1 cellular context compared by ENCODE assay signal in the genomic region with DNA sequence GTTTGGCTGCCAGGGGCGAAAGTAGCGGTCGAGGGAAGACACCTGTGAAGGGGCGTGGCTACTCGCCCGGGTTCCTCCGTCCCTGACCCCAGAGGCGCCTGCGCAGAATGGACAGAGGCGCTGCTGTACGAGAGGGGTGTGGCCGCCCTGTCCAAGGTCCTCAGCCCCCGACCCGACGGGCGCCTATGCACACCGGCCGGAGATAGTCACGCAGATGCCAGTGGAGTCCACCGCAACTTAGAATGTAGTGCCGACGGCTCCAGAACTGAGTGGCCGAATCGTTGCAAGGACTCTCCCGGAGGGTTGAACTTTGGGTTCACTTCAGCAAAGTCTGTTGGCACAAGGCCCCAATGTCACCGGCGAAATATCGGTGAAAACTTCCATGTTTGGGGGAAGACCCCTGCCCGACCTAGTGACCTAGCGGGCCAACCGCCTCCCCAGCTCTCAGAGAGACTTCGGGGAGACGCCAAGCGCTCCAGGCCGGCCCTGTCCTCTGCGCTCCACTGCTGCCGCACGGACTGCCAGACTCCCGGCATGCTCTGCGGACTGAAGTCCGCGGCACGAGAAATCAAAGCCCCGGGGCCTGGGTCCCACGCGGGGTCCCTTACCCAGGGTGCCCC.
A peak's percentile ranks its signal among the peaks of the same experiment; 100 is the strongest.
TF ChIP-seq lines count a peak whose summit lies in the region.

No MANE protein-coding gene starts in this region.

TF ChIP-seq in HepG2, 621 proteins besides CTCF, POLR2A, EP300 and RAD21 (continued from another document and continues in another):
- TF ChIP-seq, protein P1, sequence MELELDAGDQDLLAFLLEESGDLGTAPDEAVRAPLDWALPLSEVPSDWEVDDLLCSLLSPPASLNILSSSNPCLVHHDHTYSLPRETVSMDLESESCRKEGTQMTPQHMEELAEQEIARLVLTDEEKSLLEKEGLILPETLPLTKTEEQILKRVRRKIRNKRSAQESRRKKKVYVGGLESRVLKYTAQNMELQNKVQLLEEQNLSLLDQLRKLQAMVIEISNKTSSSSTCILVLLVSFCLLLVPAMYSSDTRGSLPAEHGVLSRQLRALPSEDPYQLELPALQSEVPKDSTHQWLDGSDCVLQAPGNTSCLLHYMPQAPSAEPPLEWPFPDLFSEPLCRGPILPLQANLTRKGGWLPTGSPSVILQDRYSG (CRISPR knock-in tag; IDR thresholded peaks at IDR 0.05): 0 out of 2 replicates have a peak, but pooled peaks have one; percentile 9
- TF ChIP-seq HOXD1 (CRISPR knock-in tag; IDR thresholded peaks at IDR 0.05) (peak; percentile 79), ZNF724P (CRISPR knock-in tag; IDR thresholded peaks at IDR 0.05; ENCODE audit: borderline replicate concordance) (peak; percentile 96; the same call in 1 of the 2 replicates), ZBTB2 (CRISPR knock-in tag; IDR thresholded peaks at IDR 0.05; ENCODE audit: low read depth) (peak; percentile 83), TAF15 (IDR thresholded peaks at IDR 0.05; ENCODE audit: low read depth, low read length, poor library complexity, severe bottlenecking) (peak; percentile 21), ZNF296 (CRISPR knock-in tag; conservative IDR thresholded peaks at IDR 0.05) (no peak), ZHX2 (IDR thresholded peaks at IDR 0.05; ENCODE audit: low read depth) (peak; percentile 37; the same call in 1 of the 2 replicates), ZHX2 (CRISPR knock-in tag; IDR thresholded peaks at IDR 0.05; ENCODE audit: borderline replicate concordance) (no peak; the same call in 1 of the 2 replicates), ZMAT5 (CRISPR knock-in tag; IDR thresholded peaks at IDR 0.05; ENCODE audit: borderline replicate concordance, low read depth) (no peak), SALL1 (CRISPR knock-in tag; IDR thresholded peaks at IDR 0.05) (peak; percentile 96), ZBTB43 (CRISPR knock-in tag; conservative IDR thresholded peaks at IDR 0.05) (peak; percentile 91), ZNF556 (CRISPR knock-in tag; IDR thresholded peaks at IDR 0.05; ENCODE audit: borderline replicate concordance) (peak; percentile 97), ZNF615 (CRISPR knock-in tag; IDR thresholded peaks at IDR 0.05; ENCODE audit: borderline replicate concordance) (peak; percentile 74; the same call in 1 of the 2 replicates), ZFX (CRISPR knock-in tag; IDR thresholded peaks at IDR 0.05; ENCODE audit: low read depth) (peak; percentile 99), PTBP1 (IDR thresholded peaks at IDR 0.05; ENCODE audit: low read depth, low read length, poor library complexity, severe bottlenecking) (no peak), HNRNPLL (IDR thresholded peaks at IDR 0.05; ENCODE audit: low read depth, low read length, poor library complexity, severe bottlenecking) (peak; percentile 92), RBM22 (optimal IDR thresholded peaks at IDR 0.05; ENCODE audit: low read length) (no peak), PBX2 (CRISPR knock-in tag; IDR thresholded peaks at IDR 0.05) (peak; percentile 56; the same call in 1 of the 2 replicates), ZNF44 (CRISPR knock-in tag; IDR thresholded peaks at IDR 0.05) (peak; percentile 27; the same call in 1 of the 2 replicates), ZNF317 (CRISPR knock-in tag; IDR thresholded peaks at IDR 0.05) (peak; percentile 94), ZNF20 (CRISPR knock-in tag; IDR thresholded peaks at IDR 0.05) (peak; percentile 98), MLLT10 (CRISPR knock-in tag; IDR thresholded peaks at IDR 0.05) (no peak), DBP (CRISPR knock-in tag; IDR thresholded peaks at IDR 0.05; ENCODE audit: not compliant biosample characterization) (peak; percentile 97), KLF6 (CRISPR knock-in tag; IDR thresholded peaks at IDR 0.05) (peak; percentile 90), KDM3A (CRISPR knock-in tag; IDR thresholded peaks at IDR 0.05; ENCODE audit: low read depth) (peak; percentile 87; the same call in 1 of the 2 replicates), KAT7 (CRISPR knock-in tag; IDR thresholded peaks at IDR 0.05; ENCODE audit: borderline replicate concordance) (peak; percentile 97), PITX1 (CRISPR knock-in tag; IDR thresholded peaks at IDR 0.05) (peak; percentile 92), ZBTB4 (CRISPR knock-in tag; IDR thresholded peaks at IDR 0.05; ENCODE audit: borderline replicate concordance) (peak; percentile 98)
- TF ChIP-seq, protein P2, sequence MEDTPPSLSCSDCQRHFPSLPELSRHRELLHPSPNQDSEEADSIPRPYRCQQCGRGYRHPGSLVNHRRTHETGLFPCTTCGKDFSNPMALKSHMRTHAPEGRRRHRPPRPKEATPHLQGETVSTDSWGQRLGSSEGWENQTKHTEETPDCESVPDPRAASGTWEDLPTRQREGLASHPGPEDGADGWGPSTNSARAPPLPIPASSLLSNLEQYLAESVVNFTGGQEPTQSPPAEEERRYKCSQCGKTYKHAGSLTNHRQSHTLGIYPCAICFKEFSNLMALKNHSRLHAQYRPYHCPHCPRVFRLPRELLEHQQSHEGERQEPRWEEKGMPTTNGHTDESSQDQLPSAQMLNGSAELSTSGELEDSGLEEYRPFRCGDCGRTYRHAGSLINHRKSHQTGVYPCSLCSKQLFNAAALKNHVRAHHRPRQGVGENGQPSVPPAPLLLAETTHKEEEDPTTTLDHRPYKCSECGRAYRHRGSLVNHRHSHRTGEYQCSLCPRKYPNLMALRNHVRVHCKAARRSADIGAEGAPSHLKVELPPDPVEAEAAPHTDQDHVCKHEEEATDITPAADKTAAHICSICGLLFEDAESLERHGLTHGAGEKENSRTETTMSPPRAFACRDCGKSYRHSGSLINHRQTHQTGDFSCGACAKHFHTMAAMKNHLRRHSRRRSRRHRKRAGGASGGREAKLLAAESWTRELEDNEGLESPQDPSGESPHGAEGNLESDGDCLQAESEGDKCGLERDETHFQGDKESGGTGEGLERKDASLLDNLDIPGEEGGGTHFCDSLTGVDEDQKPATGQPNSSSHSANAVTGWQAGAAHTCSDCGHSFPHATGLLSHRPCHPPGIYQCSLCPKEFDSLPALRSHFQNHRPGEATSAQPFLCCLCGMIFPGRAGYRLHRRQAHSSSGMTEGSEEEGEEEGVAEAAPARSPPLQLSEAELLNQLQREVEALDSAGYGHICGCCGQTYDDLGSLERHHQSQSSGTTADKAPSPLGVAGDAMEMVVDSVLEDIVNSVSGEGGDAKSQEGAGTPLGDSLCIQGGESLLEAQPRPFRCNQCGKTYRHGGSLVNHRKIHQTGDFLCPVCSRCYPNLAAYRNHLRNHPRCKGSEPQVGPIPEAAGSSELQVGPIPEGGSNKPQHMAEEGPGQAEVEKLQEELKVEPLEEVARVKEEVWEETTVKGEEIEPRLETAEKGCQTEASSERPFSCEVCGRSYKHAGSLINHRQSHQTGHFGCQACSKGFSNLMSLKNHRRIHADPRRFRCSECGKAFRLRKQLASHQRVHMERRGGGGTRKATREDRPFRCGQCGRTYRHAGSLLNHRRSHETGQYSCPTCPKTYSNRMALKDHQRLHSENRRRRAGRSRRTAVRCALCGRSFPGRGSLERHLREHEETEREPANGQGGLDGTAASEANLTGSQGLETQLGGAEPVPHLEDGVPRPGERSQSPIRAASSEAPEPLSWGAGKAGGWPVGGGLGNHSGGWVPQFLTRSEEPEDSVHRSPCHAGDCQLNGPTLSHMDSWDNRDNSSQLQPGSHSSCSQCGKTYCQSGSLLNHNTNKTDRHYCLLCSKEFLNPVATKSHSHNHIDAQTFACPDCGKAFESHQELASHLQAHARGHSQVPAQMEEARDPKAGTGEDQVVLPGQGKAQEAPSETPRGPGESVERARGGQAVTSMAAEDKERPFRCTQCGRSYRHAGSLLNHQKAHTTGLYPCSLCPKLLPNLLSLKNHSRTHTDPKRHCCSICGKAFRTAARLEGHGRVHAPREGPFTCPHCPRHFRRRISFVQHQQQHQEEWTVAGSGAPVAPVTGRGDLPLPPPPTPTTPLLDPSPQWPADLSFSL (CRISPR knock-in tag; IDR thresholded peaks at IDR 0.05): peak; percentile 77; the same call in 1 of the 2 replicates
